Comparison of ENCODE assay signal across 12 cellular contexts in genomic region chr15:101204744-101205535, GRCh38. TPM values are rescaled to one million over a fixed set of nuclear protein-coding genes. Genes with fewer than 3 reads are reported as not detected.
DNase-seq lines count a peak whose midpoint lies in the region; ATAC-seq and TF ChIP-seq lines count a peak whose summit lies in the region.
"Had no signal": no experiment of that assay in that cellular context is flagged by ENCODE, and none has a peak within 500 bp of the region (broad histone marks: within the 10 kb centered on the region; RNA-seq: fewer than 3 reads in every experiment).

No MANE protein-coding gene starts in this region.

- H3K9me3 ChIP-seq in SK-N-MC (ENCODE audit: low read depth, low read length) = no peaks in the 10 kb centered on the region
- H3K9me3 ChIP-seq in breast epithelium = no peaks in the 10 kb centered on the region

- TF ChIP-seq CTCF in choroid plexus epithelial cell (conservative IDR thresholded peaks at IDR 0.05; ENCODE audit: low read depth, low read length) = no peak
- TF ChIP-seq CTCF in dorsolateral prefrontal cortex (IDR thresholded peaks at IDR 0.05 in 54 of 56, conservative IDR thresholded peaks at IDR 0.05 in 2 of 56; ENCODE audit: low read depth in 1 of 56, partially characterized antibody in 56 of 56) = no peak
- no peak for TF ChIP-seq CTCF in breast epithelium (IDR thresholded peaks at IDR 0.05)

- H3K4me3 ChIP-seq in SK-N-MC (no peak overlapping the region), choroid plexus epithelial cell (ENCODE audit: low read depth, low read length) (no peak overlapping the region), dorsolateral prefrontal cortex (no peak overlapping the region), breast epithelium (no peak overlapping the region)
- H3K4me3 ChIP-seq: cardiac muscle cell had no signal

- H3K9ac ChIP-seq in SK-N-MC (ENCODE audit: insufficient read length) = no peak overlapping the region

- H3K36me3 Mint-ChIP-seq in activated T-cell treated with anti-CD3 and anti-CD28 coated beads, Interleukin-2, amount 50 U/mL, for 24 hours (ENCODE audit: low read depth) = peaks cover 53% of the 10 kb centered on the region
- H3K36me3 Mint-ChIP-seq in stimulated activated memory B cell treated with anti-CD40 and anti-IgM and Interleukin-4, amounts not matched to agents 10 μg/mL and 1 μg/mL and 100 μg/mL, for 72 hours = peaks cover 15% of the 10 kb centered on the region

- peak overlapping the region; percentile 76 for H3K4me3 Mint-ChIP-seq in activated T-cell treated with anti-CD3 and anti-CD28 coated beads, Interleukin-2, amount 50 U/mL, for 24 hours
- H3K4me3 Mint-ChIP-seq in stimulated activated memory B cell treated with anti-CD40 and anti-IgM and Interleukin-4, amounts not matched to agents 10 μg/mL and 1 μg/mL and 100 μg/mL, for 72 hours = no peak overlapping the region

- H3K9me3 Mint-ChIP-seq in activated T-cell treated with anti-CD3 and anti-CD28 coated beads, Interleukin-2, amount 50 U/mL, for 24 hours = peaks cover 3% of the 10 kb centered on the region
- H3K9me3 Mint-ChIP-seq in stimulated activated memory B cell treated with anti-CD40 and anti-IgM and Interleukin-4, amounts not matched to agents 10 μg/mL and 1 μg/mL and 100 μg/mL, for 72 hours = no peaks in the 10 kb centered on the region

- intact Hi-C loops in dorsolateral prefrontal cortex (cut with DNase I) (loop anchor here (5.0 to 10.0 kb wide), 2 partner anchors 47 to 50 kb away; partner anchors contain the start of gene CHSY1 (in 2 of the 2)), breast epithelium (cut with DNase I; ENCODE audit: low total_unique reads) (no loop called here)

- H3K36me3 ChIP-seq in SK-N-MC (ENCODE audit: insufficient read depth, low read length) = no peaks in the 10 kb centered on the region
- no peaks in the 10 kb centered on the region for H3K36me3 ChIP-seq in breast epithelium
- H3K36me3 ChIP-seq: cardiac muscle cell had no signal

- TF ChIP-seq POLR2A in breast epithelium (IDR thresholded peaks at IDR 0.05) = no peak

- peak overlapping the region; percentile 99 for H3K27ac Mint-ChIP-seq in activated T-cell treated with anti-CD3 and anti-CD28 coated beads, Interleukin-2, amount 50 U/mL, for 24 hours
- peak overlapping the region; percentile 82 for H3K27ac Mint-ChIP-seq in stimulated activated memory B cell treated with anti-CD40 and anti-IgM and Interleukin-4, amounts not matched to agents 10 μg/mL and 1 μg/mL and 100 μg/mL, for 72 hours

- H3K4me1 ChIP-seq in breast epithelium = peaks cover 3 to 11% of the 10 kb centered on the region in 2 donors

- no peaks in the 10 kb centered on the region for H3K27me3 Mint-ChIP-seq in activated T-cell treated with anti-CD3 and anti-CD28 coated beads, Interleukin-2, amount 50 U/mL, for 24 hours
- H3K27me3 Mint-ChIP-seq in stimulated activated memory B cell treated with anti-CD40 and anti-IgM and Interleukin-4, amounts not matched to agents 10 μg/mL and 1 μg/mL and 100 μg/mL, for 72 hours = no peaks in the 10 kb centered on the region

- H3K4me1 Mint-ChIP-seq in activated T-cell treated with anti-CD3 and anti-CD28 coated beads, Interleukin-2, amount 50 U/mL, for 24 hours (ENCODE audit: low read depth) = peaks cover 93% of the 10 kb centered on the region
- H3K4me1 Mint-ChIP-seq in stimulated activated memory B cell treated with anti-CD40 and anti-IgM and Interleukin-4, amounts not matched to agents 10 μg/mL and 1 μg/mL and 100 μg/mL, for 72 hours = peaks cover 77% of the 10 kb centered on the region

- H3K27me3 ChIP-seq in dorsolateral prefrontal cortex (no peaks in the 10 kb centered on the region), breast epithelium (no peaks in the 10 kb centered on the region)
- H3K27me3 ChIP-seq: cardiac muscle cell had no signal

- H3K27ac ChIP-seq in SK-N-MC (peak overlapping the region; percentile 17; the same call in 1 of the 2 replicates), dorsolateral prefrontal cortex (no peak overlapping the region), breast epithelium (no peak overlapping the region)

- no peak for DNase-seq in activated T-cell treated with anti-CD3 and anti-CD28 coated beads, Interleukin-2, amount 50 U/mL, for 24 hours
- DNase-seq in activated T-cell treated with anti-CD3 and anti-CD28 coated beads, Interleukin-2, amount 50 U/mL, for 1 hour = no peak
- DNase-seq in SK-N-MC (ENCODE audit: low read depth, low spot score) (no peak), choroid plexus epithelial cell (ENCODE audit: low read depth) (peak; percentile 40), dorsolateral prefrontal cortex (no peak), breast epithelium (ENCODE audit: low spot score in 2 of 2) (no peak), NCI-H1105 treated with DMSO at 0.1 percent for 48 hours (lab: John Stamatoyannopoulos, UW) (no peak)
- DNase-seq: AML-193, midbrain, NCI-H1930 had no signal

- no peak for ATAC-seq in stimulated activated memory B cell treated with anti-CD40 and anti-IgM and Interleukin-4, amounts not matched to agents 10 μg/mL and 1 μg/mL and 100 μg/mL, for 72 hours

RNA-seq across cellular contexts. Expression of gene CHSY1, which starts 46.9 kb away (rescaled TPM):
- 10 to 100 TPM; 16.3 to 47.8 (median 26.7) TPM for total RNA-seq in dorsolateral prefrontal cortex
- total RNA-seq in breast epithelium = 10 to 100 TPM; 22.6 to 36.7 (median 33.4) TPM
